In the genomic region with DNA sequence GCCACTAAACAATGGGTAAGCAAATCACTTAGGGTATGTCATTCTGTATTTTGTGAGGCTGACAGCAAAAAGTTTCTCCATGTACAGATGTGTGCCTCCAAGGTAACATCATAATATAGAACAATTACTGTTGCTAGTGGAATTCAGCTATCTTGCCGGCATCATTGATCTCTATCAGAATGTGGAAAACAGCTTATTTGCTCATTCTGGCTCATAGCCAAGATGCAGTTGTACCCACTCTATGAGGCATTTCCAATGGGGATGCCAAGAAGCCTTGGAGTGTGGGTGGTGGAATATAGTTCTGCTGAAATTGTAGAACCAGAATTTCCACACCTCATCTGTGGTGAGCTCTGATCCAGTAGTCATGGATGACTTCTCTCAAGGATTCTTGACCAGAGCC, we compare ENCODE assay signal across 19 cellular contexts. TPM values are rescaled to one million over a fixed set of nuclear protein-coding genes. Genes with fewer than 3 reads are reported as not detected.
DNase-seq lines count a peak whose midpoint lies in the region; ATAC-seq and TF ChIP-seq lines count a peak whose summit lies in the region.
"Had no signal": no experiment of that assay in that cellular context is flagged by ENCODE, and none has a peak within 500 bp of the region (broad histone marks: within the 10 kb centered on the region; RNA-seq: fewer than 3 reads in every experiment).

No MANE protein-coding gene starts in this region.

- no peak for DNase-seq in T-helper 1 cell
- DNase-seq in CD4-positive, alpha-beta T cell: no peak
- DNase-seq in activated naive CD8-positive, alpha-beta T cell treated with anti-CD3 and anti-CD28 coated beads, Interleukin-2, amount 50 U/mL, for 24 hours: no peak
- DNase-seq in natural killer cell: no peak
- DNase-seq in lower leg skin (ENCODE audit: low spot score in 2 of 2): no peak
- DNase-seq: activated naive CD4-positive, alpha-beta T cell; aorta; effector memory CD4-positive, alpha-beta T cell; heart right ventricle; NCI-H1092 treated with DMSO at 0.1 percent for 48 hours; NCI-H2081; posterior cingulate gyrus; small intestine; stimulated activated CD4-positive, alpha-beta T cell treated with anti-CD3 and anti-CD28 coated beads, Interleukin-4, amount 100 ng/mL, for 24 hours; uterus had no signal

- peak overlapping the region; percentile 32 for H3K27ac Mint-ChIP-seq in T-helper 1 cell treated with Interleukin-12 subunit alpha and Interleukin-12 subunit beta and Interleukin-4 antibody, amounts not matched to agents 30 μg/mL and 1 μg/mL, for 36 hours
- peak overlapping the region; percentile 47 for H3K27ac Mint-ChIP-seq in CD4-positive, alpha-beta T cell
- peak overlapping the region; percentile 69 for H3K27ac Mint-ChIP-seq in activated naive CD8-positive, alpha-beta T cell treated with anti-CD3 and anti-CD28 coated beads, Interleukin-2, amount 50 U/mL, for 24 hours
- peak overlapping the region; percentile 90 to 97 for H3K27ac Mint-ChIP-seq in natural killer cell

- POLR2A ChIA-PET in CD4-positive, alpha-beta T cell (lab: Charles Lee): interaction anchor here (1.0 to 3.3 kb wide), 4 partner anchors 11 to 60 kb away, joined by 3 to 57 read pairs (median 5); partner anchors contain the start of gene SMARCA2

- intact Hi-C loops in CD4-positive, alpha-beta T cell (cut with DNase I, micrococcal nuclease): no loop called here
- intact Hi-C loops in natural killer cell (cut with micrococcal nuclease): no loop called here
- intact Hi-C loops in lower leg skin (cut with DNase I; ENCODE audit: low total_unique reads): no loop called here

- H3K4me3 Mint-ChIP-seq in T-helper 1 cell treated with Interleukin-12 subunit alpha and Interleukin-12 subunit beta and Interleukin-4 antibody, amounts not matched to agents 30 μg/mL and 1 μg/mL, for 36 hours: no peak overlapping the region
- peak overlapping the region; percentile 53 for H3K4me3 Mint-ChIP-seq in CD4-positive, alpha-beta T cell
- H3K4me3 Mint-ChIP-seq in activated naive CD8-positive, alpha-beta T cell treated with anti-CD3 and anti-CD28 coated beads, Interleukin-2, amount 50 U/mL, for 24 hours: no peak overlapping the region
- peak overlapping the region; percentile 57 for H3K4me3 Mint-ChIP-seq in natural killer cell

- no peaks in the 10 kb centered on the region for H3K27me3 Mint-ChIP-seq in T-helper 1 cell treated with Interleukin-12 subunit alpha and Interleukin-12 subunit beta and Interleukin-4 antibody, amounts not matched to agents 30 μg/mL and 1 μg/mL, for 36 hours (ENCODE audit: low read depth)
- no peaks in the 10 kb centered on the region for H3K27me3 Mint-ChIP-seq in CD4-positive, alpha-beta T cell
- no peaks in the 10 kb centered on the region for H3K27me3 Mint-ChIP-seq in activated naive CD8-positive, alpha-beta T cell treated with anti-CD3 and anti-CD28 coated beads, Interleukin-2, amount 50 U/mL, for 24 hours
- H3K27me3 Mint-ChIP-seq in natural killer cell (ENCODE audit: low read depth in 2 of 2): no peaks in the 10 kb centered on the region

- H3K36me3 Mint-ChIP-seq in T-helper 1 cell treated with Interleukin-12 subunit alpha and Interleukin-12 subunit beta and Interleukin-4 antibody, amounts not matched to agents 30 μg/mL and 1 μg/mL, for 36 hours (ENCODE audit: low read depth): peaks cover 39% of the 10 kb centered on the region
- H3K36me3 Mint-ChIP-seq in CD4-positive, alpha-beta T cell (ENCODE audit: low read depth): peaks cover 68% of the 10 kb centered on the region
- peaks cover 24% of the 10 kb centered on the region for H3K36me3 Mint-ChIP-seq in activated naive CD8-positive, alpha-beta T cell treated with anti-CD3 and anti-CD28 coated beads, Interleukin-2, amount 50 U/mL, for 24 hours (ENCODE audit: low read depth)
- H3K36me3 Mint-ChIP-seq in natural killer cell: peaks cover 5% of the 10 kb centered on the region

- CTCF ChIA-PET in CD4-positive, alpha-beta T cell (lab: Charles Lee): interaction anchor here (1.0 to 2.0 kb wide), 2 partner anchors 12 to 26 kb away, joined by 3 to 8 read pairs; partner anchors contain the start of gene SMARCA2

- H3K4me1 Mint-ChIP-seq in T-helper 1 cell treated with Interleukin-12 subunit alpha and Interleukin-12 subunit beta and Interleukin-4 antibody, amounts not matched to agents 30 μg/mL and 1 μg/mL, for 36 hours (ENCODE audit: low read depth): peaks cover 77% of the 10 kb centered on the region
- peaks cover 97% of the 10 kb centered on the region for H3K4me1 Mint-ChIP-seq in CD4-positive, alpha-beta T cell (ENCODE audit: low read depth)
- peaks cover 88% of the 10 kb centered on the region for H3K4me1 Mint-ChIP-seq in activated naive CD8-positive, alpha-beta T cell treated with anti-CD3 and anti-CD28 coated beads, Interleukin-2, amount 50 U/mL, for 24 hours
- peaks cover 89 to 97% of the 10 kb centered on the region in 2 donors for H3K4me1 Mint-ChIP-seq in natural killer cell

- TF ChIP-seq CTCF in CD4-positive, alpha-beta T cell (IDR thresholded peaks at IDR 0.05): no peak
- no peak for TF ChIP-seq CTCF in natural killer cell (IDR thresholded peaks at IDR 0.05)
- TF ChIP-seq CTCF in lower leg skin (IDR thresholded peaks at IDR 0.05): no peak

- no peaks in the 10 kb centered on the region for H3K27me3 ChIP-seq in CD4-positive, alpha-beta T cell (ENCODE audit: control insufficient read depth, insufficient read depth, low read length)
- H3K27me3 ChIP-seq: BLaER1, heart right ventricle, uterus had no signal

- H3K9me3 ChIP-seq in CD4-positive, alpha-beta T cell (ENCODE audit: control insufficient read depth, low read length): no peaks in the 10 kb centered on the region
- H3K9me3 ChIP-seq: BLaER1, heart right ventricle, uterus had no signal

- no peak for TF ChIP-seq POLR2A in lower leg skin (IDR thresholded peaks at IDR 0.05)

- WGBS in lower leg skin, 2 donors: 45 to 50% methylated on average over 1 of the region's 1 CpG

- H3K4me3 ChIP-seq in lower leg skin (ENCODE audit: low read depth, poor library complexity, severe bottlenecking): no peak overlapping the region
- H3K4me3 ChIP-seq: BLaER1, uterus had no signal

- H3K27ac ChIP-seq in CD4-positive, alpha-beta T cell (ENCODE audit: low read depth, low read length): no peak overlapping the region
- H3K27ac ChIP-seq: BLaER1 had no signal

- no peak for ATAC-seq in CD4-positive, alpha-beta T cell (ENCODE audit: poor library complexity)
- no peak for ATAC-seq in activated naive CD8-positive, alpha-beta T cell treated with anti-CD3 and anti-CD28 coated beads, Interleukin-2, amount 50 U/mL, for 24 hours
- ATAC-seq in natural killer cell: no peak
- ATAC-seq in HG02870 (IDR thresholded peaks at IDR 0.05; ENCODE audit: unreplicated experiment): no peak
- no peak for ATAC-seq in GM18498 (IDR thresholded peaks at IDR 0.05; ENCODE audit: unreplicated experiment)
- ATAC-seq: heart right ventricle had no signal

- no peaks in the 10 kb centered on the region for H3K9me3 Mint-ChIP-seq in T-helper 1 cell treated with Interleukin-12 subunit alpha and Interleukin-12 subunit beta and Interleukin-4 antibody, amounts not matched to agents 30 μg/mL and 1 μg/mL, for 36 hours
- H3K9me3 Mint-ChIP-seq in CD4-positive, alpha-beta T cell: no peaks in the 10 kb centered on the region
- H3K9me3 Mint-ChIP-seq in activated naive CD8-positive, alpha-beta T cell treated with anti-CD3 and anti-CD28 coated beads, Interleukin-2, amount 50 U/mL, for 24 hours: no peaks in the 10 kb centered on the region
- no peaks in the 10 kb centered on the region for H3K9me3 Mint-ChIP-seq in natural killer cell

RNA-seq across cellular contexts. Expression of gene SMARCA2, which starts 12.6 kb away (rescaled TPM):
- 100 to 1,000 TPM; 268 to 272 TPM for total RNA-seq in CD4-positive, alpha-beta T cell
- total RNA-seq in natural killer cell (100 to 1,000 TPM; 303 to 324 (median 308) TPM), lower leg skin (100 to 1,000 TPM; 111 to 130 (median 114) TPM)

Comparison
In these comparisons a context has a peak if more than half of its experiments do, and no peak if none do; other contexts are left out.
1. H3K27ac Mint-ChIP-seq: peak in every context shown above with its lines; median percentile 94 in natural killer cell; 69 in activated naive CD8-positive, alpha-beta T cell treated with anti-CD3 and anti-CD28 coated beads, Interleukin-2, amount 50 U/mL, for 24 hours; 47 in CD4-positive, alpha-beta T cell; 32 in T-helper 1 cell treated with Interleukin-12 subunit alpha and Interleukin-12 subunit beta and Interleukin-4 antibody, amounts not matched to agents 30 μg/mL and 1 μg/mL, for 36 hours.
2. H3K4me3 Mint-ChIP-seq: peak in CD4-positive, alpha-beta T cell (single experiment) and natural killer cell (single experiment); none in T-helper 1 cell treated with Interleukin-12 subunit alpha and Interleukin-12 subunit beta and Interleukin-4 antibody, amounts not matched to agents 30 μg/mL and 1 μg/mL, for 36 hours (single experiment) and activated naive CD8-positive, alpha-beta T cell treated with anti-CD3 and anti-CD28 coated beads, Interleukin-2, amount 50 U/mL, for 24 hours (single experiment).